1 cellular context compared by ENCODE assay signal in genomic region chr5:79990598-79991507, GRCh38.
TF ChIP-seq lines count a peak whose summit lies in the region.

Gene MTX3 (minus strand): TSS chr5:79991262. CDS start chr5:79991238, 24 bp downstream.

TF ChIP-seq in HepG2, 621 proteins besides CTCF, POLR2A, EP300 and RAD21 (continued from another document and continues in another):
- peak; percentile 53; the same call in 1 of the 2 replicates for TF ChIP-seq TSC22D2 (CRISPR knock-in tag; IDR thresholded peaks at IDR 0.05; ENCODE audit: borderline replicate concordance)
- TF ChIP-seq GATA4 (IDR thresholded peaks at IDR 0.05; ENCODE audit: borderline replicate concordance, low read depth): peak; percentile 35; the same call in 1 of the 2 replicates
- TF ChIP-seq HMGA1 (CRISPR knock-in tag; conservative IDR thresholded peaks at IDR 0.05): no peak
- TF ChIP-seq SRSF1 (optimal IDR thresholded peaks at IDR 0.05; ENCODE audit: low read depth, low read length): peak; percentile 83
- TF ChIP-seq SMAD3 (CRISPR knock-in tag; IDR thresholded peaks at IDR 0.05): peak; percentile 38; the same call in 1 of the 2 replicates
- peak; percentile 97 for TF ChIP-seq MIXL1 (CRISPR knock-in tag; IDR thresholded peaks at IDR 0.05)
- no peak; the same call in 1 of the 2 replicates for TF ChIP-seq HES4 (CRISPR knock-in tag; IDR thresholded peaks at IDR 0.05; ENCODE audit: borderline replicate concordance)
- no peak for TF ChIP-seq MBNL3 (CRISPR knock-in tag; conservative IDR thresholded peaks at IDR 0.05)
- TF ChIP-seq SETDB1 (CRISPR knock-in tag; IDR thresholded peaks at IDR 0.05; ENCODE audit: borderline replicate concordance): peak; percentile 74; the same call in 1 of the 2 replicates
- 0 out of 2 replicates have a peak, but pooled peaks have one; percentile 37 for TF ChIP-seq RCOR2 (CRISPR knock-in tag; IDR thresholded peaks at IDR 0.05)
- TF ChIP-seq TAF1 (CRISPR knock-in tag; IDR thresholded peaks at IDR 0.05): peak; percentile 92
- TF ChIP-seq ZKSCAN5 (CRISPR knock-in tag; IDR thresholded peaks at IDR 0.05): no peak
- peak; percentile 77 for TF ChIP-seq MXD4 (CRISPR knock-in tag; IDR thresholded peaks at IDR 0.05)
- TF ChIP-seq HBP1 (CRISPR knock-in tag; IDR thresholded peaks at IDR 0.05; ENCODE audit: low read depth): no peak
- no peak for TF ChIP-seq NFE2 (CRISPR knock-in tag; IDR thresholded peaks at IDR 0.05)
- no peak for TF ChIP-seq CHD4 (IDR thresholded peaks at IDR 0.05; ENCODE audit: borderline replicate concordance, low read length)
- TF ChIP-seq JUN (CRISPR knock-in tag; IDR thresholded peaks at IDR 0.05): no peak
- no peak for TF ChIP-seq SNAPC2 (CRISPR knock-in tag; IDR thresholded peaks at IDR 0.05)
- peak; percentile 80 for TF ChIP-seq ZBTB25 (CRISPR knock-in tag; IDR thresholded peaks at IDR 0.05)
- TF ChIP-seq CREM (IDR thresholded peaks at IDR 0.05): no peak
- no peak for TF ChIP-seq CREM (CRISPR knock-in tag; IDR thresholded peaks at IDR 0.05)
- TF ChIP-seq TBX2 (CRISPR knock-in tag; IDR thresholded peaks at IDR 0.05; ENCODE audit: borderline replicate concordance): peak; percentile 81
- TF ChIP-seq ZNF790 (CRISPR knock-in tag; IDR thresholded peaks at IDR 0.05; ENCODE audit: borderline replicate concordance): no peak
- peak; percentile 89 for TF ChIP-seq ZNF891 (CRISPR knock-in tag; IDR thresholded peaks at IDR 0.05)
- peak; percentile 42; the same call in 1 of the 2 replicates for TF ChIP-seq ZBTB7A (CRISPR knock-in tag; IDR thresholded peaks at IDR 0.05)
- TF ChIP-seq RARA (CRISPR knock-in tag; IDR thresholded peaks at IDR 0.05): no peak
- no peak for TF ChIP-seq BRF2 (CRISPR knock-in tag; IDR thresholded peaks at IDR 0.05)
- peak; percentile 20; the same call in 1 of the 2 replicates for TF ChIP-seq ZNF598 (CRISPR knock-in tag; IDR thresholded peaks at IDR 0.05; ENCODE audit: borderline replicate concordance)
- TF ChIP-seq HNF4A (CRISPR knock-in tag; IDR thresholded peaks at IDR 0.05): peak; percentile 22
- TF ChIP-seq NAIF1 (CRISPR knock-in tag; IDR thresholded peaks at IDR 0.05; ENCODE audit: borderline replicate concordance): peak; percentile 21; the same call in 1 of the 2 replicates
- TF ChIP-seq CERS6 (CRISPR knock-in tag; IDR thresholded peaks at IDR 0.05): no peak
- peak; percentile 56; the same call in 1 of the 2 replicates for TF ChIP-seq ZNF253 (CRISPR knock-in tag; IDR thresholded peaks at IDR 0.05; ENCODE audit: borderline replicate concordance)
- TF ChIP-seq ARID4A (CRISPR knock-in tag; IDR thresholded peaks at IDR 0.05; ENCODE audit: borderline replicate concordance): peak; percentile 90
- TF ChIP-seq CSRNP1 (CRISPR knock-in tag; IDR thresholded peaks at IDR 0.05): no peak; the same call in 1 of the 2 replicates
- no peak; the same call in 1 of the 2 replicates for TF ChIP-seq ZSCAN9 (CRISPR knock-in tag; IDR thresholded peaks at IDR 0.05; ENCODE audit: borderline replicate concordance)
- no peak for TF ChIP-seq JUND (CRISPR knock-in tag; IDR thresholded peaks at IDR 0.05)
- TF ChIP-seq ZNF605 (CRISPR knock-in tag; IDR thresholded peaks at IDR 0.05): peak; percentile 95
- no peak for TF ChIP-seq ZNF75D (CRISPR knock-in tag; IDR thresholded peaks at IDR 0.05; ENCODE audit: borderline replicate concordance)
- TF ChIP-seq MEIS2 (CRISPR knock-in tag; IDR thresholded peaks at IDR 0.05): no peak
- TF ChIP-seq ZNF629 (CRISPR knock-in tag; conservative IDR thresholded peaks at IDR 0.05): no peak
- no peak for TF ChIP-seq GPN1 (CRISPR knock-in tag; IDR thresholded peaks at IDR 0.05; ENCODE audit: borderline replicate concordance)
- no peak for TF ChIP-seq ZNF20 (CRISPR knock-in tag; IDR thresholded peaks at IDR 0.05)
- TF ChIP-seq HNRNPK (IDR thresholded peaks at IDR 0.05; ENCODE audit: low read depth, low read length, poor library complexity, severe bottlenecking): no peak
- TF ChIP-seq ZNF350 (CRISPR knock-in tag; IDR thresholded peaks at IDR 0.05; ENCODE audit: borderline replicate concordance, low read depth): peak; percentile 83; the same call in 1 of the 2 replicates
- TF ChIP-seq TRAFD1 (CRISPR knock-in tag; IDR thresholded peaks at IDR 0.05; ENCODE audit: borderline replicate concordance): no peak
- no peak for TF ChIP-seq LBX2 (CRISPR knock-in tag; IDR thresholded peaks at IDR 0.05; ENCODE audit: borderline replicate concordance)
- peak; percentile 66; the same call in 1 of the 2 replicates for TF ChIP-seq CENPT (CRISPR knock-in tag; IDR thresholded peaks at IDR 0.05; ENCODE audit: low read depth)
- no peak for TF ChIP-seq ZNF335 (CRISPR knock-in tag; IDR thresholded peaks at IDR 0.05)
- peak; percentile 66; the same call in 1 of the 2 replicates for TF ChIP-seq RXRB (CRISPR knock-in tag; IDR thresholded peaks at IDR 0.05; ENCODE audit: borderline replicate concordance)
- no peak for TF ChIP-seq ZNF337 (CRISPR knock-in tag; IDR thresholded peaks at IDR 0.05; ENCODE audit: borderline replicate concordance, low read depth)
- no peak for TF ChIP-seq ZNF143 (CRISPR knock-in tag; IDR thresholded peaks at IDR 0.05)
- TF ChIP-seq ZNF557 (CRISPR knock-in tag; IDR thresholded peaks at IDR 0.05): no peak
- TF ChIP-seq CBX1 (IDR thresholded peaks at IDR 0.05; ENCODE audit: low read depth): peak; percentile 30
- no peak for TF ChIP-seq ZNF10 (CRISPR knock-in tag; IDR thresholded peaks at IDR 0.05; ENCODE audit: borderline replicate concordance, low read depth)
- peak; percentile 80; the same call in 1 of the 2 replicates for TF ChIP-seq ZNF839 (CRISPR knock-in tag; IDR thresholded peaks at IDR 0.05; ENCODE audit: borderline replicate concordance)
- TF ChIP-seq REPIN1 (CRISPR knock-in tag; IDR thresholded peaks at IDR 0.05; ENCODE audit: borderline replicate concordance, low read depth): 0 out of 2 replicates have a peak, but pooled peaks have one; percentile 33
- no peak for TF ChIP-seq RBAK (CRISPR knock-in tag; IDR thresholded peaks at IDR 0.05)
- TF ChIP-seq NFYB (CRISPR knock-in tag; IDR thresholded peaks at IDR 0.05): no peak
- no peak for TF ChIP-seq PAWR (CRISPR knock-in tag; IDR thresholded peaks at IDR 0.05; ENCODE audit: borderline replicate concordance)
- peak; percentile 38; the same call in 1 of the 2 replicates for TF ChIP-seq TFE3 (CRISPR knock-in tag; IDR thresholded peaks at IDR 0.05)
